ENCODE assay signal across 24 cellular contexts in genomic region chr5:106376522-106376921, GRCh38.
DNase-seq lines count a peak whose midpoint lies in the region; ATAC-seq, FAIRE-seq and TF ChIP-seq lines count a peak whose summit lies in the region.
"Had no signal": no experiment of that assay in that cellular context is flagged by ENCODE, and none has a peak within 500 bp of the region (broad histone marks: within the 10 kb centered on the region; RNA-seq: fewer than 3 reads in every experiment).

No MANE protein-coding gene starts in this region.

- H3K9ac ChIP-seq in K562 (ENCODE audit: insufficient read depth in 1 of 2, low read depth in 2 of 2, low read length in 2 of 2): no peak overlapping the region
- H3K9ac ChIP-seq in mesenchymal stem cell (ENCODE audit: low read length): no peak overlapping the region

- no peak overlapping the region for H2AK5ac ChIP-seq in mesenchymal stem cell (ENCODE audit: low read length, severe bottlenecking)

- CTCF ChIA-PET in K562 (lab: Yijun Ruan, JAX; ENCODE audit: low intra/inter-chr PET ratio): no interaction called here

- no peak for TF ChIP-seq CTCF in K562 (IDR thresholded peaks at IDR 0.05 in 2 of 3, conservative IDR thresholded peaks at IDR 0.05 in 1 of 3; ENCODE audit: insufficient read depth in 2 of 3, low read depth in 1 of 3, low read length in 3 of 3)

- H3K18ac ChIP-seq in mesenchymal stem cell (ENCODE audit: low read depth in 1 of 2, low read length in 2 of 2): no peak overlapping the region

- H3K4me1 ChIP-seq in K562 (replicated peaks in 1 of 2; ENCODE audit: control insufficient read depth in 2 of 2, insufficient read depth in 2 of 2, low read length in 2 of 2): no peaks in the 10 kb centered on the region
- H3K4me1 ChIP-seq in mesenchymal stem cell (ENCODE audit: control insufficient read depth, insufficient read depth, low read depth, low read length): no peaks in the 10 kb centered on the region
- H3K4me1 ChIP-seq: BE2C, upper lobe of left lung had no signal

- ATAC-seq in K562: no peak
- no peak for ATAC-seq in GM18867 (IDR thresholded peaks at IDR 0.05; ENCODE audit: unreplicated experiment)
- ATAC-seq: mucosa of descending colon had no signal

- no peaks in the 10 kb centered on the region for H3K79me1 ChIP-seq in mesenchymal stem cell (replicated peaks; ENCODE audit: low read length, poor library complexity, severe bottlenecking)

- H2AFZ ChIP-seq in K562 (ENCODE audit: low read depth, low read length): no peak overlapping the region
- H2AFZ ChIP-seq in mesenchymal stem cell (ENCODE audit: low read depth, low read length): no peak overlapping the region

- no peaks in the 10 kb centered on the region; the same call in 1 of the 2 replicates for H3K9me3 ChIP-seq in K562 (replicated peaks; ENCODE audit: control insufficient read depth, insufficient read depth, low read depth, low read length)
- peaks cover 6% of the 10 kb centered on the region for H3K9me3 ChIP-seq in mesenchymal stem cell (ENCODE audit: control insufficient read depth, low read length)
- H3K9me3 ChIP-seq: BE2C, mucosa of descending colon, upper lobe of left lung had no signal

- H3K4me2 ChIP-seq in K562 (ENCODE audit: insufficient read depth, low read length) (no peak overlapping the region), mesenchymal stem cell (ENCODE audit: low read length, poor library complexity, severe bottlenecking) (no peak overlapping the region)

- no peak overlapping the region for H3K27ac ChIP-seq in K562 (ENCODE audit: extremely low read depth, low read depth, low read length)
- H3K27ac ChIP-seq in mesenchymal stem cell (ENCODE audit: low read length, poor library complexity, severe bottlenecking): no peak overlapping the region
- H3K27ac ChIP-seq: cardiac muscle cell, skin epidermis, upper lobe of left lung had no signal

- DNase-seq in GM04503 (ENCODE audit: low read depth) (peak; percentile 27), NCI-H69 (lab: John Stamatoyannopoulos, UW) (peak; percentile 7), K562 (ENCODE audit: extremely low read depth in 1 of 4, low spot score in 3 of 4) (no peak), mesenchymal stem cell (peak; percentile 41), NCI-H2029 treated with DMSO at 0.1 percent for 48 hours (lab: John Stamatoyannopoulos, UW) (no peak), medulla oblongata (ENCODE audit: extremely low spot score) (no peak), NCI-H2081 (lab: John Stamatoyannopoulos, UW) (no peak)
- DNase-seq: activated CD4-positive, alpha-beta T cell treated with anti-CD3 and anti-CD28 coated beads for 1 hour; activated CD8-positive, alpha-beta memory T cell treated with anti-CD3 and anti-CD28 coated beads, Interleukin-2, amount 50 U/mL, for 48 hours; activated naive CD4-positive, alpha-beta T cell treated with anti-CD3 and anti-CD28 coated beads for 36 hours; BE2C; DMS53; effector CD8-positive, alpha-beta T cell; glutamatergic neuron; islet precursor cell; MG63; mucosa of descending colon; NCI-H748 treated with DMSO at 0.1 percent for 48 hours; RPMI8226; stimulated activated naive CD4-positive, alpha-beta T cell; upper lobe of left lung had no signal

- no peak overlapping the region for H3K4ac ChIP-seq in mesenchymal stem cell (ENCODE audit: low read depth in 1 of 2, low read length in 2 of 2)

- POLR2A ChIA-PET in K562 (lab: Yijun Ruan, JAX): no interaction called here

- H3K36me3 ChIP-seq in K562 (ENCODE audit: control insufficient read depth, insufficient read depth, low read length) (no peaks in the 10 kb centered on the region), mesenchymal stem cell (ENCODE audit: control insufficient read depth in 1 of 2, insufficient read depth in 2 of 2, low read depth in 1 of 2, low read length in 2 of 2) (no peaks in the 10 kb centered on the region)
- H3K36me3 ChIP-seq: BE2C, cardiac muscle cell, MG63, upper lobe of left lung had no signal

- FAIRE-seq in K562 (lab: Jason Lieb, UNC): no peak

- H4K91ac ChIP-seq in mesenchymal stem cell (ENCODE audit: low read length): no peak overlapping the region

- H3K4me3 ChIP-seq in K562: no peak overlapping the region
- no peak overlapping the region for H3K4me3 ChIP-seq in mesenchymal stem cell (ENCODE audit: insufficient read depth in 1 of 2, low read depth in 1 of 2, low read length in 2 of 2)
- H3K4me3 ChIP-seq: cardiac muscle cell, MG63, mucosa of descending colon, skin epidermis, upper lobe of left lung had no signal

- WGBS in K562 (ENCODE audit: insufficient coverage, low coverage, missing lambda C conversion rate): 0% methylated on average over 1 of the region's 1 CpG
- WGBS in mesenchymal stem cell: no CpG with 5 or more reads among the region's 1 CpG

- BruUV-seq in K562 (replicated peaks; lab: Mats Ljungman, UMichigan): no TSS peak

- H3K9me1 ChIP-seq in K562 (ENCODE audit: control insufficient read depth, insufficient read depth, low read length): no peaks in the 10 kb centered on the region

- H2BK15ac ChIP-seq in mesenchymal stem cell (ENCODE audit: low read depth, poor library complexity, severe bottlenecking): no peak overlapping the region

- no peak overlapping the region for H2BK120ac ChIP-seq in mesenchymal stem cell (ENCODE audit: low read depth, low read length)

- no peak overlapping the region for H3K14ac ChIP-seq in mesenchymal stem cell (ENCODE audit: low read length in 2 of 2)

- no peak overlapping the region for H4K8ac ChIP-seq in mesenchymal stem cell (ENCODE audit: low read length)

- no peak for TF ChIP-seq POLR2A in K562 (conservative IDR thresholded peaks at IDR 0.05)

- in situ Hi-C loops in K562 (cut with MboI): no loop called here

- no peak for TF ChIP-seq RAD21 in K562 (CRISPR knock-in tag; conservative IDR thresholded peaks at IDR 0.05 in 1 of 2, IDR thresholded peaks at IDR 0.05 in 1 of 2)

- H2BK5ac ChIP-seq in mesenchymal stem cell (ENCODE audit: low read depth, low read length, poor library complexity, severe bottlenecking): no peak overlapping the region

- no peak overlapping the region for H2BK12ac ChIP-seq in mesenchymal stem cell (ENCODE audit: low read length in 2 of 2)

- no peaks in the 10 kb centered on the region for H3K27me3 ChIP-seq in K562 (ENCODE audit: control insufficient read depth in 2 of 2, insufficient read depth in 2 of 2, low read length in 2 of 2)
- H3K27me3 ChIP-seq in mesenchymal stem cell (ENCODE audit: control insufficient read depth in 1 of 2, insufficient read depth in 1 of 2, low read length in 2 of 2): peaks cover 0 to 11% of the 10 kb centered on the region in 2 experiments
- H3K27me3 ChIP-seq: BE2C, cardiac muscle cell, MG63, upper lobe of left lung had no signal

- H4K20me1 ChIP-seq in K562 (replicated peaks; ENCODE audit: control insufficient read depth, insufficient read depth, low read length): no peaks in the 10 kb centered on the region

- intact Hi-C loops in K562 (cut with micrococcal nuclease): no loop called here

- H3K79me2 ChIP-seq in K562 (ENCODE audit: control insufficient read depth, insufficient read depth, low read length): no peaks in the 10 kb centered on the region

- no peak overlapping the region for H3K23ac ChIP-seq in mesenchymal stem cell (ENCODE audit: low read length in 2 of 2)

- TF ChIP-seq EP300 in K562 (IDR thresholded peaks at IDR 0.05; ENCODE audit: low read length): no peak

TF ChIP-seq in K562, 482 proteins besides CTCF, POLR2A, EP300 and RAD21 (continues in another document):
- TF ChIP-seq FOSL1 (tag; conservative IDR thresholded peaks at IDR 0.05): peak; percentile 44; the same call in 1 of the 2 replicates
- no peak for TF ChIP-seq CBX1 (IDR thresholded peaks at IDR 0.05; ENCODE audit: low read depth)
- TF ChIP-seq MEIS2 (IDR thresholded peaks at IDR 0.05; ENCODE audit: partially characterized antibody): peak; percentile 28
- TF ChIP-seq HSF4 (CRISPR knock-in tag; IDR thresholded peaks at IDR 0.05; ENCODE audit: borderline replicate concordance): no peak
- TF ChIP-seq, protein P1, sequence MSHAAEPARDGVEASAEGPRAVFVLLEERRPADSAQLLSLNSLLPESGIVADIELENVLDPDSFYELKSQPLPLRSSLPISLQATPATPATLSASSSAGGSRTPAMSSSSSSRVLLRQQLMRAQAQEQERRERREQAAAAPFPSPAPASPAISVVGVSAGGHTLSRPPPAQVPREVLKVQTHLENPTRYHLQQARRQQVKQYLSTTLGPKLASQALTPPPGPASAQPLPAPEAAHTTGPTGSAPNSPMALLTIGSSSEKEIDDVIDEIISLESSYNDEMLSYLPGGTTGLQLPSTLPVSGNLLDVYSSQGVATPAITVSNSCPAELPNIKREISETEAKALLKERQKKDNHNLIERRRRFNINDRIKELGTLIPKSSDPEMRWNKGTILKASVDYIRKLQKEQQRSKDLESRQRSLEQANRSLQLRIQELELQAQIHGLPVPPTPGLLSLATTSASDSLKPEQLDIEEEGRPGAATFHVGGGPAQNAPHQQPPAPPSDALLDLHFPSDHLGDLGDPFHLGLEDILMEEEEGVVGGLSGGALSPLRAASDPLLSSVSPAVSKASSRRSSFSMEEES (CRISPR knock-in tag; IDR thresholded peaks at IDR 0.05): no peak

Comparison
In these comparisons a context has a peak if more than half of its experiments do, and no peak if none do; other contexts are left out.
1. DNase-seq: peak in GM04503 (single experiment), NCI-H69 (single experiment) and mesenchymal stem cell (single experiment); none in K562 (0 of 4), NCI-H2029 treated with DMSO at 0.1 percent for 48 hours (single experiment), medulla oblongata (single experiment) and NCI-H2081 (0 of 2).